38 cellular contexts compared by ENCODE assay signal in genomic region chrX:18042776-18043175, GRCh38.
"Had no signal": no experiment of that assay in that cellular context is flagged by ENCODE, and none has a peak within 500 bp of the region (broad histone marks: within the 10 kb centered on the region; RNA-seq: fewer than 3 reads in every experiment).

No MANE protein-coding gene starts in this region.

- H3K36me3 ChIP-seq: adrenal gland, cardiac muscle cell had no signal

- H3K27me3 Mint-ChIP-seq: activated B cell treated with CpG ODN at 0.5 μM for 24 hours; activated CD4-positive, alpha-beta T cell treated with anti-CD3 and anti-CD28 coated beads, Interleukin-2, amount 10 ng/mL, durations not matched to agents 24 days and 14 days; activated CD8-positive, alpha-beta T cell treated with anti-CD3 and anti-CD28 coated beads for 36 hours; activated naive CD8-positive, alpha-beta T cell treated with anti-CD3 and anti-CD28 coated beads for 36 hours; activated T-helper 17 cell treated with anti-CD3 and anti-CD28 coated beads, Interleukin-2, amount 50 U/mL, for 72 hours; central memory CD8-positive, alpha-beta T cell had no signal

- H3K4me3 Mint-ChIP-seq: activated B cell treated with CpG ODN at 0.5 μM for 24 hours; activated CD4-positive, alpha-beta memory T cell treated with anti-CD3 and anti-CD28 coated beads for 36 hours; activated CD4-positive, alpha-beta T cell treated with anti-CD3 and anti-CD28 coated beads, Interleukin-2, amount 10 ng/mL, durations not matched to agents 24 days and 14 days; activated CD8-positive, alpha-beta T cell treated with anti-CD3 and anti-CD28 coated beads for 36 hours; activated naive CD4-positive, alpha-beta T cell treated with anti-CD3 and anti-CD28 coated beads for 36 hours; activated naive CD8-positive, alpha-beta T cell treated with anti-CD3 and anti-CD28 coated beads for 36 hours; activated T-cell treated with anti-CD3 and anti-CD28 coated beads, Interleukin-2, amount 50 U/mL, for 4 hours; activated T-cell treated with anti-CD3 and anti-CD28 coated beads, Interleukin-2, amount 50 U/mL, for 72 hours; activated T-helper 1 cell treated with anti-CD3 and anti-CD28 coated beads, Interleukin-12 subunit alpha, Interleukin-12 subunit beta, Interleukin-2, Interleukin-4 antibody, amounts not matched to agents 30 ng/mL and 10 ng/mL and 1 ng/mL, durations not matched to agents 14 hours and 24 hours and 36 hours; activated T-helper 17 cell treated with anti-CD3 and anti-CD28 coated beads, Interleukin-2, amount 50 U/mL, for 72 hours; brain; central memory CD8-positive, alpha-beta T cell; T-helper 1 cell treated with Interleukin-12 subunit alpha and Interleukin-12 subunit beta and Interleukin-4 antibody, amounts not matched to agents 30 μg/mL and 1 μg/mL, for 36 hours; T-helper 2 cell treated with Interferon-gamma antibody and Interleukin-4, amounts not matched to agents 5 μg/mL and 100 μg/mL, for 36 hours had no signal

- H3K4me1 Mint-ChIP-seq: activated B cell treated with CpG ODN at 0.5 μM for 24 hours; activated CD4-positive, alpha-beta T cell treated with anti-CD3 and anti-CD28 coated beads, Interleukin-2, amount 10 ng/mL, durations not matched to agents 24 days and 14 days; activated naive CD8-positive, alpha-beta T cell treated with anti-CD3 and anti-CD28 coated beads for 36 hours; activated T-helper 17 cell treated with anti-CD3 and anti-CD28 coated beads, Interleukin-2, amount 50 U/mL, for 72 hours; brain; central memory CD8-positive, alpha-beta T cell had no signal

- H3K9me3 Mint-ChIP-seq: activated B cell treated with CpG ODN at 0.5 μM for 24 hours; activated CD4-positive, alpha-beta memory T cell treated with anti-CD3 and anti-CD28 coated beads for 36 hours; activated CD4-positive, alpha-beta T cell treated with anti-CD3 and anti-CD28 coated beads, Interleukin-2, amount 10 ng/mL, durations not matched to agents 24 days and 14 days; activated CD8-positive, alpha-beta T cell treated with anti-CD3 and anti-CD28 coated beads for 36 hours; activated naive CD4-positive, alpha-beta T cell treated with anti-CD3 and anti-CD28 coated beads for 36 hours; activated naive CD4-positive, alpha-beta T cell treated with anti-CD3 and anti-CD28 coated beads, Interleukin-2, amount 50 U/mL, for 72 hours; activated naive CD8-positive, alpha-beta T cell treated with anti-CD3 and anti-CD28 coated beads for 36 hours; activated T-cell treated with anti-CD3 and anti-CD28 coated beads, Interleukin-2, amount 50 U/mL, for 4 hours; activated T-cell treated with anti-CD3 and anti-CD28 coated beads, Interleukin-2, amount 50 U/mL, for 72 hours; activated T-helper 1 cell treated with anti-CD3 and anti-CD28 coated beads, Interleukin-12 subunit alpha, Interleukin-12 subunit beta, Interleukin-2, Interleukin-4 antibody, amounts not matched to agents 30 ng/mL and 10 ng/mL and 1 ng/mL, durations not matched to agents 14 hours and 24 hours and 36 hours; activated T-helper 17 cell treated with anti-CD3 and anti-CD28 coated beads, Interleukin-2, amount 50 U/mL, for 72 hours; central memory CD8-positive, alpha-beta T cell; T-helper 1 cell treated with Interleukin-12 subunit alpha and Interleukin-12 subunit beta and Interleukin-4 antibody, amounts not matched to agents 30 μg/mL and 1 μg/mL, for 36 hours; T-helper 2 cell treated with Interferon-gamma antibody and Interleukin-4, amounts not matched to agents 5 μg/mL and 100 μg/mL, for 36 hours had no signal

- H3K4me3 ChIP-seq: adrenal gland, cardiac muscle cell had no signal

- H3K27ac Mint-ChIP-seq: activated B cell treated with CpG ODN at 0.5 μM for 24 hours; activated CD4-positive, alpha-beta memory T cell treated with anti-CD3 and anti-CD28 coated beads for 36 hours; activated CD4-positive, alpha-beta T cell treated with anti-CD3 and anti-CD28 coated beads, Interleukin-2, amount 10 ng/mL, durations not matched to agents 24 days and 14 days; activated CD8-positive, alpha-beta T cell treated with anti-CD3 and anti-CD28 coated beads for 36 hours; activated naive CD4-positive, alpha-beta T cell treated with anti-CD3 and anti-CD28 coated beads for 36 hours; activated naive CD4-positive, alpha-beta T cell treated with anti-CD3 and anti-CD28 coated beads, Interleukin-2, amount 50 U/mL, for 72 hours; activated naive CD8-positive, alpha-beta T cell treated with anti-CD3 and anti-CD28 coated beads for 36 hours; activated T-cell treated with anti-CD3 and anti-CD28 coated beads, Interleukin-2, amount 50 U/mL, for 72 hours; activated T-helper 1 cell treated with anti-CD3 and anti-CD28 coated beads, Interleukin-12 subunit alpha, Interleukin-12 subunit beta, Interleukin-2, Interleukin-4 antibody, amounts not matched to agents 30 ng/mL and 10 ng/mL and 1 ng/mL, durations not matched to agents 14 hours and 24 hours and 36 hours; activated T-helper 17 cell treated with anti-CD3 and anti-CD28 coated beads, Interleukin-2, amount 50 U/mL, for 72 hours; brain; T-helper 1 cell treated with Interleukin-12 subunit alpha and Interleukin-12 subunit beta and Interleukin-4 antibody, amounts not matched to agents 30 μg/mL and 1 μg/mL, for 36 hours; T-helper 2 cell treated with Interferon-gamma antibody and Interleukin-4, amounts not matched to agents 5 μg/mL and 100 μg/mL, for 36 hours had no signal

- H3K27me3 ChIP-seq: adrenal gland, cardiac muscle cell had no signal

- ATAC-seq: activated CD8-positive, alpha-beta T cell treated with anti-CD3 and anti-CD28 coated beads for 36 hours; activated naive CD4-positive, alpha-beta T cell treated with anti-CD3 and anti-CD28 coated beads, Interleukin-2, amount 50 U/mL, for 72 hours; activated T-cell treated with anti-CD3 and anti-CD28 coated beads, Interleukin-2, amount 50 U/mL, for 4 hours; activated T-cell treated with anti-CD3 and anti-CD28 coated beads, Interleukin-2, amount 50 U/mL, for 72 hours; activated T-helper 17 cell treated with anti-CD3 and anti-CD28 coated beads, Interleukin-2, amount 50 U/mL, for 72 hours had no signal

- FAIRE-seq: bronchial epithelial cell, TTC549 had no signal

- H3K27ac ChIP-seq: adrenal gland, cardiac muscle cell, VCaP had no signal

- H3K4me1 ChIP-seq: adrenal gland had no signal

- H3K9me3 ChIP-seq: adrenal gland had no signal

- H3K36me3 Mint-ChIP-seq: activated CD4-positive, alpha-beta memory T cell treated with anti-CD3 and anti-CD28 coated beads for 36 hours; activated naive CD4-positive, alpha-beta T cell treated with anti-CD3 and anti-CD28 coated beads, Interleukin-2, amount 50 U/mL, for 72 hours; activated naive CD8-positive, alpha-beta T cell treated with anti-CD3 and anti-CD28 coated beads for 36 hours; brain had no signal

- DNase-seq: activated B cell treated with CpG ODN at 0.5 μM for 24 hours; activated CD4-positive, alpha-beta memory T cell treated with anti-CD3 and anti-CD28 coated beads for 36 hours; activated CD4-positive, alpha-beta T cell treated with anti-CD3 and anti-CD28 coated beads for 4 hours; activated CD4-positive, alpha-beta T cell treated with anti-CD3 and anti-CD28 coated beads, Interleukin-2, amount 10 ng/mL, durations not matched to agents 24 days and 14 days; activated CD4-positive, alpha-beta T cell treated with anti-CD3 and anti-CD28 coated beads, Interleukin-2, amount 50 U/mL, for 1 hour; activated CD4-positive, alpha-beta T cell treated with anti-CD3 and anti-CD28 coated beads, Interleukin-2, amount 50 U/mL, for 4 hours; activated CD4-positive, CD25-positive, alpha-beta regulatory T cell treated with anti-CD3 and anti-CD28 coated beads, Interleukin-2, amount 50 U/mL, for 72 hours; activated CD8-positive, alpha-beta memory T cell treated with anti-CD3 and anti-CD28 coated beads, Interleukin-2, amount 50 U/mL, for 4 hours; activated CD8-positive, alpha-beta T cell treated with anti-CD3 and anti-CD28 coated beads for 36 hours; activated effector memory CD4-positive, alpha-beta T cell treated with anti-CD3 and anti-CD28 coated beads, Interleukin-2, amount 50 U/mL, for 16 hours; activated gamma-delta T cell treated with Interleukin-2 at 50 U/mL for 16 hours; activated naive CD4-positive, alpha-beta T cell; activated naive CD4-positive, alpha-beta T cell treated with anti-CD3 and anti-CD28 coated beads for 36 hours; activated naive CD4-positive, alpha-beta T cell treated with anti-CD3 and anti-CD28 coated beads, Interleukin-2, amount 50 U/mL, for 16 hours; activated naive CD8-positive, alpha-beta T cell treated with anti-CD3 and anti-CD28 coated beads for 36 hours; activated T-cell treated with anti-CD3 and anti-CD28 coated beads for 4 hours; activated T-cell treated with anti-CD3 and anti-CD28 coated beads, Interleukin-2, amount 50 U/mL, for 1 hour; activated T-cell treated with anti-CD3 and anti-CD28 coated beads, Interleukin-2, amount 50 U/mL, for 4 hours; activated T-cell treated with anti-CD3 and anti-CD28 coated beads, Interleukin-2, amount 50 U/mL, for 72 hours; adrenal gland; amniotic stem cell; aorta; caudate nucleus; cerebellar nuclear complex; T-helper 1 cell; T-helper 2 cell; T-helper 9 cell had no signal
